Comparison of ENCODE assay signal across 7 cellular contexts in genomic region chr3:32392530-32393302, GRCh38. TPM values are rescaled to one million over a fixed set of nuclear protein-coding genes. Genes with fewer than 3 reads are reported as not detected.
DNase-seq lines count a peak whose midpoint lies in the region; ATAC-seq and TF ChIP-seq lines count a peak whose summit lies in the region.

No MANE protein-coding gene starts in this region.

- intact Hi-C loops in left colon (cut with DNase I, micrococcal nuclease): no loop called here

- H3K4me3 ChIP-seq in cardiac fibroblast (replicated peaks in 1 of 2; ENCODE audit: low read depth in 2 of 2, low read length in 2 of 2): peak overlapping the region; percentile 79 to 85

- ATAC-seq in left colon (peak; percentile 33), GM18870 (IDR thresholded peaks at IDR 0.05; ENCODE audit: unreplicated experiment) (no peak)

- peak; percentile 19 for DNase-seq in H4 (ENCODE audit: low spot score)
- peak; percentile 74 for DNase-seq in RPMI7951 (ENCODE audit: low read depth)
- peak; percentile 78 to 81 for DNase-seq in cardiac fibroblast (ENCODE audit: low read depth in 2 of 2)
- DNase-seq in left colon: peak; percentile 37 to 47
- DNase-seq in stimulated activated naive CD4-positive, alpha-beta T cell treated with Interleukin-2 at 50 U/mL for 16 hours (lab: John Stamatoyannopoulos, UW): peak; percentile 46
- no peak for DNase-seq in DMS79 (lab: John Stamatoyannopoulos, UW)

- TF ChIP-seq CTCF in cardiac fibroblast (IDR thresholded peaks at IDR 0.05; ENCODE audit: low read depth, low read length): no peak

RNA-seq across cellular contexts. Expression of gene CMTM7, which starts 1.1 kb away (rescaled TPM):
- 5.5 and 7.1 TPM in 2 replicates for total RNA-seq in H4 (2014; rRNA removed; shearing (Covaris generic))
- 24.5 and 26.2 TPM in 2 replicates for total RNA-seq in RPMI7951 (2014; rRNA removed; shearing (Covaris generic))
- total RNA-seq in left colon: 1 to 10 TPM; 5.8 to 7.4 TPM
